Comparison of ENCODE assay signal across 1 cellular context in the genomic region with DNA sequence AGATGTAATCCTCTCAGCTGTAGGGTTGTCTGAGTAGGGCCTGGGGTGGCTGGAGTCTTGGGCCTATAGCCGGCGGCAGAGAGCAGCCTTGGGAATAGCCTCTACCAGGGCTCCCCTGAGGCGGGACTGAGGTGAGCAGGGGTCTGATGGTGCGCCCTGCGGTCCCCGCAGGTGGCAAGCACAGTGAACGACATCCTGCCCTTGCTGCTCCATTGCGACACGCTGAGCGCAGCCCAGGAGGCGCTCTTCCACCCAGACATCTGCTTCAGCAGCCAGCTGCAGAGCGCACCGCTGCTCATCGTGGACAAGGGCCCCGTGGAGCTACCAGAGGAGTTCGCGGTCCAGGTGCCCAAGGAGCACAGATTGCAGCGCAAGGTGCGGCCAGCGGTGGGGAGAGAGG.
TF ChIP-seq lines count a peak whose summit lies in the region.

No MANE protein-coding gene starts in this region.

TF ChIP-seq in GM12878, 131 proteins besides CTCF, POLR2A, EP300 and RAD21 (continued from another document):
- TF ChIP-seq, protein P1, sequence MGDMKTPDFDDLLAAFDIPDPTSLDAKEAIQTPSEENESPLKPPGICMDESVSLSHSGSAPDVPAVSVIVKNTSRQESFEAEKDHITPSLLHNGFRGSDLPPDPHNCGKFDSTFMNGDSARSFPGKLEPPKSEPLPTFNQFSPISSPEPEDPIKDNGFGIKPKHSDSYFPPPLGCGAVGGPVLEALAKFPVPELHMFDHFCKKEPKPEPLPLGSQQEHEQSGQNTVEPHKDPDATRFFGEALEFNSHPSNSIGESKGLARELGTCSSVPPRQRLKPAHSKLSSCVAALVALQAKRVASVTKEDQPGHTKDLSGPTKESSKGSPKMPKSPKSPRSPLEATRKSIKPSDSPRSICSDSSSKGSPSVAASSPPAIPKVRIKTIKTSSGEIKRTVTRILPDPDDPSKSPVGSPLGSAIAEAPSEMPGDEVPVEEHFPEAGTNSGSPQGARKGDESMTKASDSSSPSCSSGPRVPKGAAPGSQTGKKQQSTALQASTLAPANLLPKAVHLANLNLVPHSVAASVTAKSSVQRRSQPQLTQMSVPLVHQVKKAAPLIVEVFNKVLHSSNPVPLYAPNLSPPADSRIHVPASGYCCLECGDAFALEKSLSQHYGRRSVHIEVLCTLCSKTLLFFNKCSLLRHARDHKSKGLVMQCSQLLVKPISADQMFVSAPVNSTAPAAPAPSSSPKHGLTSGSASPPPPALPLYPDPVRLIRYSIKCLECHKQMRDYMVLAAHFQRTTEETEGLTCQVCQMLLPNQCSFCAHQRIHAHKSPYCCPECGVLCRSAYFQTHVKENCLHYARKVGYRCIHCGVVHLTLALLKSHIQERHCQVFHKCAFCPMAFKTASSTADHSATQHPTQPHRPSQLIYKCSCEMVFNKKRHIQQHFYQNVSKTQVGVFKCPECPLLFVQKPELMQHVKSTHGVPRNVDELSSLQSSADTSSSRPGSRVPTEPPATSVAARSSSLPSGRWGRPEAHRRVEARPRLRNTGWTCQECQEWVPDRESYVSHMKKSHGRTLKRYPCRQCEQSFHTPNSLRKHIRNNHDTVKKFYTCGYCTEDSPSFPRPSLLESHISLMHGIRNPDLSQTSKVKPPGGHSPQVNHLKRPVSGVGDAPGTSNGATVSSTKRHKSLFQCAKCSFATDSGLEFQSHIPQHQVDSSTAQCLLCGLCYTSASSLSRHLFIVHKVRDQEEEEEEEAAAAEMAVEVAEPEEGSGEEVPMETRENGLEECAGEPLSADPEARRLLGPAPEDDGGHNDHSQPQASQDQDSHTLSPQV (IDR thresholded peaks at IDR 0.05), result no peak
- TF ChIP-seq CHD1 (IDR thresholded peaks at IDR 0.05; ENCODE audit: low read depth, low read length), result no peak
- TF ChIP-seq NFYA (IDR thresholded peaks at IDR 0.05; ENCODE audit: borderline replicate concordance, low read depth, low read length), result no peak
- TF ChIP-seq, protein P2, sequence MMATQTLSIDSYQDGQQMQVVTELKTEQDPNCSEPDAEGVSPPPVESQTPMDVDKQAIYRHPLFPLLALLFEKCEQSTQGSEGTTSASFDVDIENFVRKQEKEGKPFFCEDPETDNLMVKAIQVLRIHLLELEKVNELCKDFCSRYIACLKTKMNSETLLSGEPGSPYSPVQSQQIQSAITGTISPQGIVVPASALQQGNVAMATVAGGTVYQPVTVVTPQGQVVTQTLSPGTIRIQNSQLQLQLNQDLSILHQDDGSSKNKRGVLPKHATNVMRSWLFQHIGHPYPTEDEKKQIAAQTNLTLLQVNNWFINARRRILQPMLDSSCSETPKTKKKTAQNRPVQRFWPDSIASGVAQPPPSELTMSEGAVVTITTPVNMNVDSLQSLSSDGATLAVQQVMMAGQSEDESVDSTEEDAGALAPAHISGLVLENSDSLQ (IDR thresholded peaks at IDR 0.05), result no peak
- no peak for TF ChIP-seq CREB1 (IDR thresholded peaks at IDR 0.05; ENCODE audit: low read depth)
- TF ChIP-seq DPF2 (IDR thresholded peaks at IDR 0.05), result no peak
- no peak for TF ChIP-seq SUPT20H (IDR thresholded peaks at IDR 0.05; ENCODE audit: borderline replicate concordance, control insufficient read depth, low read depth, low read length)
- TF ChIP-seq, protein P3, sequence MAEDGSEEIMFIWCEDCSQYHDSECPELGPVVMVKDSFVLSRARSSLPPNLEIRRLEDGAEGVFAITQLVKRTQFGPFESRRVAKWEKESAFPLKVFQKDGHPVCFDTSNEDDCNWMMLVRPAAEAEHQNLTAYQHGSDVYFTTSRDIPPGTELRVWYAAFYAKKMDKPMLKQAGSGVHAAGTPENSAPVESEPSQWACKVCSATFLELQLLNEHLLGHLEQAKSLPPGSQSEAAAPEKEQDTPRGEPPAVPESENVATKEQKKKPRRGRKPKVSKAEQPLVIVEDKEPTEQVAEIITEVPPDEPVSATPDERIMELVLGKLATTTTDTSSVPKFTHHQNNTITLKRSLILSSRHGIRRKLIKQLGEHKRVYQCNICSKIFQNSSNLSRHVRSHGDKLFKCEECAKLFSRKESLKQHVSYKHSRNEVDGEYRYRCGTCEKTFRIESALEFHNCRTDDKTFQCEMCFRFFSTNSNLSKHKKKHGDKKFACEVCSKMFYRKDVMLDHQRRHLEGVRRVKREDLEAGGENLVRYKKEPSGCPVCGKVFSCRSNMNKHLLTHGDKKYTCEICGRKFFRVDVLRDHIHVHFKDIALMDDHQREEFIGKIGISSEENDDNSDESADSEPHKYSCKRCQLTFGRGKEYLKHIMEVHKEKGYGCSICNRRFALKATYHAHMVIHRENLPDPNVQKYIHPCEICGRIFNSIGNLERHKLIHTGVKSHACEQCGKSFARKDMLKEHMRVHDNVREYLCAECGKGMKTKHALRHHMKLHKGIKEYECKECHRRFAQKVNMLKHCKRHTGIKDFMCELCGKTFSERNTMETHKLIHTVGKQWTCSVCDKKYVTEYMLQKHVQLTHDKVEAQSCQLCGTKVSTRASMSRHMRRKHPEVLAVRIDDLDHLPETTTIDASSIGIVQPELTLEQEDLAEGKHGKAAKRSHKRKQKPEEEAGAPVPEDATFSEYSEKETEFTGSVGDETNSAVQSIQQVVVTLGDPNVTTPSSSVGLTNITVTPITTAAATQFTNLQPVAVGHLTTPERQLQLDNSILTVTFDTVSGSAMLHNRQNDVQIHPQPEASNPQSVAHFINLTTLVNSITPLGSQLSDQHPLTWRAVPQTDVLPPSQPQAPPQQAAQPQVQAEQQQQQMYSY (CRISPR knock-in tag; IDR thresholded peaks at IDR 0.05), result no peak
- TF ChIP-seq, protein P4, sequence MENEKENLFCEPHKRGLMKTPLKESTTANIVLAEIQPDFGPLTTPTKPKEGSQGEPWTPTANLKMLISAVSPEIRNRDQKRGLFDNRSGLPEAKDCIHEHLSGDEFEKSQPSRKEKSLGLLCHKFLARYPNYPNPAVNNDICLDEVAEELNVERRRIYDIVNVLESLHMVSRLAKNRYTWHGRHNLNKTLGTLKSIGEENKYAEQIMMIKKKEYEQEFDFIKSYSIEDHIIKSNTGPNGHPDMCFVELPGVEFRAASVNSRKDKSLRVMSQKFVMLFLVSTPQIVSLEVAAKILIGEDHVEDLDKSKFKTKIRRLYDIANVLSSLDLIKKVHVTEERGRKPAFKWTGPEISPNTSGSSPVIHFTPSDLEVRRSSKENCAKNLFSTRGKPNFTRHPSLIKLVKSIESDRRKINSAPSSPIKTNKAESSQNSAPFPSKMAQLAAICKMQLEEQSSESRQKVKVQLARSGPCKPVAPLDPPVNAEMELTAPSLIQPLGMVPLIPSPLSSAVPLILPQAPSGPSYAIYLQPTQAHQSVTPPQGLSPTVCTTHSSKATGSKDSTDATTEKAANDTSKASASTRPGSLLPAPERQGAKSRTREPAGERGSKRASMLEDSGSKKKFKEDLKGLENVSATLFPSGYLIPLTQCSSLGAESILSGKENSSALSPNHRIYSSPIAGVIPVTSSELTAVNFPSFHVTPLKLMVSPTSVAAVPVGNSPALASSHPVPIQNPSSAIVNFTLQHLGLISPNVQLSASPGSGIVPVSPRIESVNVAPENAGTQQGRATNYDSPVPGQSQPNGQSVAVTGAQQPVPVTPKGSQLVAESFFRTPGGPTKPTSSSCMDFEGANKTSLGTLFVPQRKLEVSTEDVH (IDR thresholded peaks at IDR 0.05; ENCODE audit: low read depth, partially characterized antibody), result no peak
- TF ChIP-seq, protein P5, sequence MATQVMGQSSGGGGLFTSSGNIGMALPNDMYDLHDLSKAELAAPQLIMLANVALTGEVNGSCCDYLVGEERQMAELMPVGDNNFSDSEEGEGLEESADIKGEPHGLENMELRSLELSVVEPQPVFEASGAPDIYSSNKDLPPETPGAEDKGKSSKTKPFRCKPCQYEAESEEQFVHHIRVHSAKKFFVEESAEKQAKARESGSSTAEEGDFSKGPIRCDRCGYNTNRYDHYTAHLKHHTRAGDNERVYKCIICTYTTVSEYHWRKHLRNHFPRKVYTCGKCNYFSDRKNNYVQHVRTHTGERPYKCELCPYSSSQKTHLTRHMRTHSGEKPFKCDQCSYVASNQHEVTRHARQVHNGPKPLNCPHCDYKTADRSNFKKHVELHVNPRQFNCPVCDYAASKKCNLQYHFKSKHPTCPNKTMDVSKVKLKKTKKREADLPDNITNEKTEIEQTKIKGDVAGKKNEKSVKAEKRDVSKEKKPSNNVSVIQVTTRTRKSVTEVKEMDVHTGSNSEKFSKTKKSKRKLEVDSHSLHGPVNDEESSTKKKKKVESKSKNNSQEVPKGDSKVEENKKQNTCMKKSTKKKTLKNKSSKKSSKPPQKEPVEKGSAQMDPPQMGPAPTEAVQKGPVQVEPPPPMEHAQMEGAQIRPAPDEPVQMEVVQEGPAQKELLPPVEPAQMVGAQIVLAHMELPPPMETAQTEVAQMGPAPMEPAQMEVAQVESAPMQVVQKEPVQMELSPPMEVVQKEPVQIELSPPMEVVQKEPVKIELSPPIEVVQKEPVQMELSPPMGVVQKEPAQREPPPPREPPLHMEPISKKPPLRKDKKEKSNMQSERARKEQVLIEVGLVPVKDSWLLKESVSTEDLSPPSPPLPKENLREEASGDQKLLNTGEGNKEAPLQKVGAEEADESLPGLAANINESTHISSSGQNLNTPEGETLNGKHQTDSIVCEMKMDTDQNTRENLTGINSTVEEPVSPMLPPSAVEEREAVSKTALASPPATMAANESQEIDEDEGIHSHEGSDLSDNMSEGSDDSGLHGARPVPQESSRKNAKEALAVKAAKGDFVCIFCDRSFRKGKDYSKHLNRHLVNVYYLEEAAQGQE (IDR thresholded peaks at IDR 0.05; ENCODE audit: low read depth, low read length), result no peak
- no peak for TF ChIP-seq HCFC1 (IDR thresholded peaks at IDR 0.05; ENCODE audit: low read length)
- TF ChIP-seq, protein P6, sequence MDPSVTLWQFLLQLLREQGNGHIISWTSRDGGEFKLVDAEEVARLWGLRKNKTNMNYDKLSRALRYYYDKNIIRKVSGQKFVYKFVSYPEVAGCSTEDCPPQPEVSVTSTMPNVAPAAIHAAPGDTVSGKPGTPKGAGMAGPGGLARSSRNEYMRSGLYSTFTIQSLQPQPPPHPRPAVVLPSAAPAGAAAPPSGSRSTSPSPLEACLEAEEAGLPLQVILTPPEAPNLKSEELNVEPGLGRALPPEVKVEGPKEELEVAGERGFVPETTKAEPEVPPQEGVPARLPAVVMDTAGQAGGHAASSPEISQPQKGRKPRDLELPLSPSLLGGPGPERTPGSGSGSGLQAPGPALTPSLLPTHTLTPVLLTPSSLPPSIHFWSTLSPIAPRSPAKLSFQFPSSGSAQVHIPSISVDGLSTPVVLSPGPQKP (IDR thresholded peaks at IDR 0.05; ENCODE audit: low read depth, low read length), result no peak
- TF ChIP-seq, protein P7, sequence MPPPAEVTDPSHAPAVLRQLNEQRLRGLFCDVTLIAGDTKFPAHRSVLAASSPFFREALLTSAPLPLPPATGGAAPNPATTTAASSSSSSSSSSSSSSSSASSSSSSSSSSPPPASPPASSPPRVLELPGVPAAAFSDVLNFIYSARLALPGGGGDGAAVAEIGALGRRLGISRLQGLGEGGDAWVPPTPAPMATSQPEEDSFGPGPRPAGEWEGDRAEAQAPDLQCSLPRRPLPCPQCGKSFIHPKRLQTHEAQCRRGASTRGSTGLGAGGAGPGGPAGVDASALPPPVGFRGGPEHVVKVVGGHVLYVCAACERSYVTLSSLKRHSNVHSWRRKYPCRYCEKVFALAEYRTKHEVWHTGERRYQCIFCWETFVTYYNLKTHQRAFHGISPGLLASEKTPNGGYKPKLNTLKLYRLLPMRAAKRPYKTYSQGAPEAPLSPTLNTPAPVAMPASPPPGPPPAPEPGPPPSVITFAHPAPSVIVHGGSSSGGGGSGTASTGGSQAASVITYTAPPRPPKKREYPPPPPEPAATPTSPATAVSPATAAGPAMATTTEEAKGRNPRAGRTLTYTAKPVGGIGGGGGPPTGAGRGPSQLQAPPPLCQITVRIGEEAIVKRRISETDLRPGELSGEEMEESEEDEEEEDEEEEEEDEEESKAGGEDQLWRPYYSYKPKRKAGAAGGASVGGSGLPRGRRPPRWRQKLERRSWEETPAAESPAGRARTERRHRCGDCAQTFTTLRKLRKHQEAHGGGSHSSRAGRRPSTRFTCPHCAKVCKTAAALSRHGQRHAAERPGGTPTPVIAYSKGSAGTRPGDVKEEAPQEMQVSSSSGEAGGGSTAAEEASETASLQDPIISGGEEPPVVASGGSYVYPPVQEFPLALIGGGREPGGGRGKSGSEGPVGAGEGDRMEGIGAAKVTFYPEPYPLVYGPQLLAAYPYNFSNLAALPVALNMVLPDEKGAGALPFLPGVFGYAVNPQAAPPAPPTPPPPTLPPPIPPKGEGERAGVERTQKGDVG (CRISPR knock-in tag; IDR thresholded peaks at IDR 0.05), result no peak
